ENCODE assay signal across 36 cellular contexts in genomic region chr17:36057900-36058299, GRCh38. TPM values are rescaled to one million over a fixed set of nuclear protein-coding genes. Genes with fewer than 3 reads are reported as not detected.
"Had no signal": no experiment of that assay in that cellular context is flagged by ENCODE, and none has a peak within 500 bp of the region (broad histone marks: within the 10 kb centered on the region; RNA-seq: fewer than 3 reads in every experiment).

No MANE protein-coding gene starts in this region.

- H3K9me3 ChIP-seq: ascending aorta, SJSA1, SK-N-SH had no signal

- H3K27me3 Mint-ChIP-seq: central memory CD8-positive, alpha-beta T cell had no signal

- H3K4me1 Mint-ChIP-seq: activated CD4-positive, alpha-beta memory T cell treated with anti-CD3 and anti-CD28 coated beads, Interleukin-2, amount 10 ng/mL, durations not matched to agents 7 days and 5 days; activated naive CD4-positive, alpha-beta T cell treated with anti-CD3 and anti-CD28 coated beads, Interleukin-2, amount 50 U/mL, for 24 hours; activated naive CD8-positive, alpha-beta T cell treated with anti-CD3 and anti-CD28 coated beads, Interleukin-2, amount 10 ng/mL, durations not matched to agents 7 days and 5 days had no signal

- H3K27me3 ChIP-seq: ascending aorta, cardiac muscle cell, SJSA1 had no signal

- H3K36me3 ChIP-seq: ascending aorta, cardiac muscle cell, SJSA1 had no signal

- H3K4me3 Mint-ChIP-seq: activated B cell treated with CpG ODN at 0.5 μM for 24 hours; activated CD4-positive, alpha-beta memory T cell treated with anti-CD3 and anti-CD28 coated beads, Interleukin-2, amount 10 ng/mL, durations not matched to agents 7 days and 5 days; activated CD8-positive, alpha-beta memory T cell treated with anti-CD3 and anti-CD28 coated beads, Interleukin-2, amount 10 ng/mL, durations not matched to agents 7 days and 5 days; activated naive CD4-positive, alpha-beta T cell treated with anti-CD3 and anti-CD28 coated beads, Interleukin-2, amount 50 U/mL, for 24 hours; activated naive CD8-positive, alpha-beta T cell treated with anti-CD3 and anti-CD28 coated beads, Interleukin-2, amount 10 ng/mL, durations not matched to agents 7 days and 5 days; central memory CD8-positive, alpha-beta T cell; T-helper 1 cell treated with Interleukin-12 subunit alpha and Interleukin-12 subunit beta and Interleukin-4 antibody, amounts not matched to agents 30 μg/mL and 1 μg/mL, for 36 hours; T-helper 2 cell treated with Interferon-gamma antibody and Interleukin-4, amounts not matched to agents 5 μg/mL and 100 μg/mL, for 36 hours had no signal

- ATAC-seq: activated CD8-positive, alpha-beta memory T cell treated with anti-CD3 and anti-CD28 coated beads, Interleukin-2, amount 10 ng/mL, durations not matched to agents 7 days and 5 days had no signal

- H3K9me3 Mint-ChIP-seq: activated B cell treated with CpG ODN at 0.5 μM for 24 hours; activated naive CD4-positive, alpha-beta T cell treated with anti-CD3 and anti-CD28 coated beads, Interleukin-2, amount 50 U/mL, for 24 hours; central memory CD8-positive, alpha-beta T cell; T-helper 1 cell treated with Interleukin-12 subunit alpha and Interleukin-12 subunit beta and Interleukin-4 antibody, amounts not matched to agents 30 μg/mL and 1 μg/mL, for 36 hours; T-helper 2 cell treated with Interferon-gamma antibody and Interleukin-4, amounts not matched to agents 5 μg/mL and 100 μg/mL, for 36 hours had no signal

- H3K36me3 Mint-ChIP-seq: activated naive CD4-positive, alpha-beta T cell treated with anti-CD3 and anti-CD28 coated beads, Interleukin-2, amount 50 U/mL, for 24 hours; activated naive CD8-positive, alpha-beta T cell treated with anti-CD3 and anti-CD28 coated beads, Interleukin-2, amount 10 ng/mL, durations not matched to agents 7 days and 5 days had no signal

- H3K4me2 ChIP-seq: KMS-11, SK-N-SH had no signal

- H3K27ac Mint-ChIP-seq: activated B cell treated with CpG ODN at 0.5 μM for 24 hours; activated CD4-positive, alpha-beta memory T cell treated with anti-CD3 and anti-CD28 coated beads, Interleukin-2, amount 10 ng/mL, durations not matched to agents 7 days and 5 days; activated CD8-positive, alpha-beta memory T cell treated with anti-CD3 and anti-CD28 coated beads, Interleukin-2, amount 10 ng/mL, durations not matched to agents 7 days and 5 days; activated naive CD4-positive, alpha-beta T cell treated with anti-CD3 and anti-CD28 coated beads, Interleukin-2, amount 50 U/mL, for 24 hours; activated naive CD8-positive, alpha-beta T cell treated with anti-CD3 and anti-CD28 coated beads, Interleukin-2, amount 10 ng/mL, durations not matched to agents 7 days and 5 days; T-helper 1 cell treated with Interleukin-12 subunit alpha and Interleukin-12 subunit beta and Interleukin-4 antibody, amounts not matched to agents 30 μg/mL and 1 μg/mL, for 36 hours; T-helper 2 cell treated with Interferon-gamma antibody and Interleukin-4, amounts not matched to agents 5 μg/mL and 100 μg/mL, for 36 hours had no signal

- DNase-seq: activated B cell treated with CpG ODN at 0.5 μM for 24 hours; activated CD4-positive, alpha-beta memory T cell treated with anti-CD3 and anti-CD28 coated beads, Interleukin-2, amount 10 ng/mL, durations not matched to agents 7 days and 5 days; activated CD4-positive, alpha-beta T cell treated with anti-CD3 and anti-CD28 coated beads for 4 hours; activated CD4-positive, CD25-positive, alpha-beta regulatory T cell treated with anti-CD3 and anti-CD28 coated beads, Interleukin-2, amount 50 U/mL, for 72 hours; activated CD8-positive, alpha-beta memory T cell treated with anti-CD3 and anti-CD28 coated beads for 24 hours; activated CD8-positive, alpha-beta memory T cell treated with anti-CD3 and anti-CD28 coated beads, Interleukin-2, amount 10 ng/mL, durations not matched to agents 7 days and 5 days; activated CD8-positive, alpha-beta memory T cell treated with anti-CD3 and anti-CD28 coated beads, Interleukin-2, amount 50 U/mL, for 48 hours; activated effector memory CD4-positive, alpha-beta T cell treated with anti-CD3 and anti-CD28 coated beads, Interleukin-2, amount 50 U/mL, for 16 hours; activated naive CD4-positive, alpha-beta T cell; activated naive CD8-positive, alpha-beta T cell treated with anti-CD3 and anti-CD28 coated beads, Interleukin-2, amount 10 ng/mL, durations not matched to agents 7 days and 5 days; activated T-cell treated with anti-CD3 and anti-CD28 coated beads, Interleukin-2, amount 50 U/mL, for 48 hours; amygdala; MM.1S; NCI-H1092; NCI-H1436 treated with DMSO at 0.1 percent for 48 hours; NCI-H187; NCI-H2029 treated with DMSO at 0.1 percent for 48 hours; NCI-H2107; NCI-H2171; NCI-H510A; NCI-H526; NCI-H748 treated with DMSO at 0.1 percent for 48 hours; NK-92 treated with Interleukin-12 subunit alpha and Interleukin-12 subunit beta, amount 100 ng/mL, for 24 hours; Right ventricle myocardium superior; SK-N-SH had no signal

- H3K9ac ChIP-seq: KMS-11, SK-N-SH had no signal

- H3K4me1 ChIP-seq: ascending aorta, SJSA1 had no signal

- H3K4me3 ChIP-seq: ascending aorta, cardiac muscle cell, SJSA1 had no signal

- H3K27ac ChIP-seq: ascending aorta, cardiac muscle cell, KMS-11, SJSA1, VCaP had no signal

RNA-seq across cellular contexts. Expression of gene CCL18, which starts 6.2 kb away (rescaled TPM):
- total RNA-seq: activated B cell treated with CpG ODN at 0.5 μM for 24 hours; activated CD4-positive, alpha-beta memory T cell treated with anti-CD3 and anti-CD28 coated beads, Interleukin-2, amount 10 ng/mL, durations not matched to agents 7 days and 5 days; activated CD8-positive, alpha-beta memory T cell treated with anti-CD3 and anti-CD28 coated beads, Interleukin-2, amount 10 ng/mL, durations not matched to agents 7 days and 5 days; activated naive CD8-positive, alpha-beta T cell treated with anti-CD3 and anti-CD28 coated beads, Interleukin-2, amount 10 ng/mL, durations not matched to agents 7 days and 5 days; ascending aorta; cardiac muscle cell; LHCN-M2; OCI-LY7; SJSA1 had no signal

RNA-seq across cellular contexts. Expression of gene CCL3, which starts 32.0 kb away (rescaled TPM):
- total RNA-seq: ascending aorta, cardiac muscle cell, LHCN-M2, OCI-LY7, SJSA1 had no signal

RNA-seq across cellular contexts. Expression of gene CCL23, which starts 40.1 kb away (rescaled TPM):
- total RNA-seq: activated B cell treated with CpG ODN at 0.5 μM for 24 hours; activated naive CD8-positive, alpha-beta T cell treated with anti-CD3 and anti-CD28 coated beads, Interleukin-2, amount 10 ng/mL, durations not matched to agents 7 days and 5 days; cardiac muscle cell; LHCN-M2; OCI-LY7; Right ventricle myocardium superior; SJSA1 had no signal

RNA-seq across cellular contexts. Expression of gene CCL4, which starts 45.7 kb away (rescaled TPM):
- total RNA-seq: ascending aorta, cardiac muscle cell, LHCN-M2, SJSA1 had no signal

RNA-seq across cellular contexts. Expression of gene CCL15, which starts 56.5 kb away (rescaled TPM):
- total RNA-seq: activated B cell treated with CpG ODN at 0.5 μM for 24 hours; activated CD4-positive, alpha-beta memory T cell treated with anti-CD3 and anti-CD28 coated beads, Interleukin-2, amount 10 ng/mL, durations not matched to agents 7 days and 5 days; activated CD8-positive, alpha-beta memory T cell treated with anti-CD3 and anti-CD28 coated beads, Interleukin-2, amount 10 ng/mL, durations not matched to agents 7 days and 5 days; activated naive CD8-positive, alpha-beta T cell treated with anti-CD3 and anti-CD28 coated beads, Interleukin-2, amount 10 ng/mL, durations not matched to agents 7 days and 5 days; ascending aorta; cardiac muscle cell; LHCN-M2; OCI-LY7; Right ventricle myocardium superior; SJSA1 had no signal
